In genomic region chr11:130261546-130261945, GRCh38 we compare ENCODE assay signal across 20 cellular contexts.
DNase-seq lines count a peak whose midpoint lies in the region; ATAC-seq lines count a peak whose summit lies in the region.
"Had no signal": no experiment of that assay in that cellular context is flagged by ENCODE, and none has a peak within 500 bp of the region (broad histone marks: within the 10 kb centered on the region; RNA-seq: fewer than 3 reads in every experiment).

No MANE protein-coding gene starts in this region.

- DNase-seq in NCI-H1105 (lab: John Stamatoyannopoulos, UW) (peak; percentile 57), NCI-H1436 treated with DMSO at 0.1 percent for 48 hours (lab: John Stamatoyannopoulos, UW) (peak; percentile 8), NCI-H526 treated with DMSO at 0.1 percent for 48 hours (lab: John Stamatoyannopoulos, UW) (peak; percentile 98), middle frontal gyrus (ENCODE audit: extremely low spot score, low spot score) (peak; percentile 43), NOMO-1 (lab: John Stamatoyannopoulos, UW; ENCODE audit: unreplicated experiment in 2 of 2) (no peak), C1 segment of cervical spinal cord (lab: John Stamatoyannopoulos, UW) (no peak)
- DNase-seq: CD4-positive, alpha-beta memory T cell; DND-41; HCEC 1CT; IMR-90; MV-4-11; NCI-H1694; NCI-H226; NCI-H510A treated with DMSO at 0.1 percent for 48 hours; NK-92 treated with Interleukin-12 subunit alpha and Interleukin-12 subunit beta, amount 100 ng/mL, for 24 hours; SIG-M5; SK-N-SH had no signal

- no peak for ATAC-seq in HG02642 (IDR thresholded peaks at IDR 0.05; ENCODE audit: poor library complexity, unreplicated experiment)
- ATAC-seq: GM23338, Panc1 had no signal

Comparison
In these comparisons a context has a peak if more than half of its experiments do, and no peak if none do; other contexts are left out.
1. DNase-seq: peak in NCI-H1105 (single experiment), NCI-H1436 treated with DMSO at 0.1 percent for 48 hours (single experiment), NCI-H526 treated with DMSO at 0.1 percent for 48 hours (single experiment) and middle frontal gyrus (single experiment); none in NOMO-1 (0 of 2) and C1 segment of cervical spinal cord (0 of 14).